ENCODE assay signal across 1 cellular context in the genomic region with DNA sequence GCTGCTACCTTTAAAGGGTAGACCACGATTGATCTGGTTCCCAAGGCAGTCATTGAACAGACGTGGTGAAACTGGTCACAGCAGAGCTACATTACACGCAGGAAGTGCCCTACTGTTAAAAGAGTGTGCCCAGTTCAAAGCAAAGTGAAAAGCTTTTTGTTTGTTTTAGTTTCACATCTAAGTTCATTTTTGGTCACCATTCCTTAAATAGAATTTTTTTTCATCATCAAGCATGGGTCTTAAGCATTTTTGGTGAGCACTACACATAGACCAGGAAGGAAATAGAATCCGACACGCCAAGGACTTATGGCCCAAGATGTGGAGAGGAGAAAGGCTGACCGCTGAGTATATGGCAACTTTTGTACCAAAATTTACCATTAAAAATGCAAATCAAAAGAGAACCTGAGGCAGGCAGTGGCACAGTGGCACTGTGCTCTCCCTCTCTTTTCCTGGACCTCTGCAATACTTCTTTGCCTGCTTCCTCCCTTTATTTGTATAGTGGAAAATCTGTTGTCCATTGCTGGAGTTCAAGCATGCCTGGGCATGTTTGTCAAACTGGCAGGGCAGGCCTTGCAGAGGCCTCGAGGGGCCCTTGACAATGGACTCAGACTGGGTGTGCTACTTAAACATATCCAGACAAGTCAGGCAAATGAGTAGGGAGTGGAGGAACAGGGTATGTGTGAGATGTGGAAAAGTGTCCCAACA.
TF ChIP-seq lines count a peak whose summit lies in the region.

No MANE protein-coding gene starts in this region.

TF ChIP-seq in HepG2, 621 proteins besides CTCF, POLR2A, EP300 and RAD21 (continued from another document and continues in another):
- TF ChIP-seq, protein P1, sequence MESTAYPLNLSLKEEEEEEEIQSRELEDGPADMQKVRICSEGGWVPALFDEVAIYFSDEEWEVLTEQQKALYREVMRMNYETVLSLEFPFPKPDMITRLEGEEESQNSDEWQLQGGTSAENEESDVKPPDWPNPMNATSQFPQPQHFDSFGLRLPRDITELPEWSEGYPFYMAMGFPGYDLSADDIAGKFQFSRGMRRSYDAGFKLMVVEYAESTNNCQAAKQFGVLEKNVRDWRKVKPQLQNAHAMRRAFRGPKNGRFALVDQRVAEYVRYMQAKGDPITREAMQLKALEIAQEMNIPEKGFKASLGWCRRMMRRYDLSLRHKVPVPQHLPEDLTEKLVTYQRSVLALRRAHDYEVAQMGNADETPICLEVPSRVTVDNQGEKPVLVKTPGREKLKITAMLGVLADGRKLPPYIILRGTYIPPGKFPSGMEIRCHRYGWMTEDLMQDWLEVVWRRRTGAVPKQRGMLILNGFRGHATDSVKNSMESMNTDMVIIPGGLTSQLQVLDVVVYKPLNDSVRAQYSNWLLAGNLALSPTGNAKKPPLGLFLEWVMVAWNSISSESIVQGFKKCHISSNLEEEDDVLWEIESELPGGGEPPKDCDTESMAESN (CRISPR knock-in tag; conservative IDR thresholded peaks at IDR 0.05) = no peak
- no peak for TF ChIP-seq TBL1XR1 (IDR thresholded peaks at IDR 0.05; ENCODE audit: borderline replicate concordance, low read length, partially characterized antibody)
- no peak for TF ChIP-seq ZNF550 (CRISPR knock-in tag; IDR thresholded peaks at IDR 0.05; ENCODE audit: borderline replicate concordance)
- TF ChIP-seq, protein P2, sequence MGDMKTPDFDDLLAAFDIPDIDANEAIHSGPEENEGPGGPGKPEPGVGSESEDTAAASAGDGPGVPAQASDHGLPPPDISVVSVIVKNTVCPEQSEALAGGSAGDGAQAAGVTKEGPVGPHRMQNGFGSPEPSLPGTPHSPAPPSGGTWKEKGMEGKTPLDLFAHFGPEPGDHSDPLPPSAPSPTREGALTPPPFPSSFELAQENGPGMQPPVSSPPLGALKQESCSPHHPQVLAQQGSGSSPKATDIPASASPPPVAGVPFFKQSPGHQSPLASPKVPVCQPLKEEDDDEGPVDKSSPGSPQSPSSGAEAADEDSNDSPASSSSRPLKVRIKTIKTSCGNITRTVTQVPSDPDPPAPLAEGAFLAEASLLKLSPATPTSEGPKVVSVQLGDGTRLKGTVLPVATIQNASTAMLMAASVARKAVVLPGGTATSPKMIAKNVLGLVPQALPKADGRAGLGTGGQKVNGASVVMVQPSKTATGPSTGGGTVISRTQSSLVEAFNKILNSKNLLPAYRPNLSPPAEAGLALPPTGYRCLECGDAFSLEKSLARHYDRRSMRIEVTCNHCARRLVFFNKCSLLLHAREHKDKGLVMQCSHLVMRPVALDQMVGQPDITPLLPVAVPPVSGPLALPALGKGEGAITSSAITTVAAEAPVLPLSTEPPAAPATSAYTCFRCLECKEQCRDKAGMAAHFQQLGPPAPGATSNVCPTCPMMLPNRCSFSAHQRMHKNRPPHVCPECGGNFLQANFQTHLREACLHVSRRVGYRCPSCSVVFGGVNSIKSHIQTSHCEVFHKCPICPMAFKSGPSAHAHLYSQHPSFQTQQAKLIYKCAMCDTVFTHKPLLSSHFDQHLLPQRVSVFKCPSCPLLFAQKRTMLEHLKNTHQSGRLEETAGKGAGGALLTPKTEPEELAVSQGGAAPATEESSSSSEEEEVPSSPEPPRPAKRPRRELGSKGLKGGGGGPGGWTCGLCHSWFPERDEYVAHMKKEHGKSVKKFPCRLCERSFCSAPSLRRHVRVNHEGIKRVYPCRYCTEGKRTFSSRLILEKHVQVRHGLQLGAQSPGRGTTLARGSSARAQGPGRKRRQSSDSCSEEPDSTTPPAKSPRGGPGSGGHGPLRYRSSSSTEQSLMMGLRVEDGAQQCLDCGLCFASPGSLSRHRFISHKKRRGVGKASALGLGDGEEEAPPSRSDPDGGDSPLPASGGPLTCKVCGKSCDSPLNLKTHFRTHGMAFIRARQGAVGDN (CRISPR knock-in tag; IDR thresholded peaks at IDR 0.05) = peak; percentile 64
- TF ChIP-seq TGIF2 (CRISPR knock-in tag; IDR thresholded peaks at IDR 0.05) = peak; percentile 60; the same call in 1 of the 2 replicates
- peak; percentile 81; the same call in 1 of the 2 replicates for TF ChIP-seq CHD4 (IDR thresholded peaks at IDR 0.05; ENCODE audit: borderline replicate concordance, low read length)
- TF ChIP-seq PHF8 (CRISPR knock-in tag; IDR thresholded peaks at IDR 0.05) = peak; percentile 38; the same call in 1 of the 2 replicates
- TF ChIP-seq, protein P3, sequence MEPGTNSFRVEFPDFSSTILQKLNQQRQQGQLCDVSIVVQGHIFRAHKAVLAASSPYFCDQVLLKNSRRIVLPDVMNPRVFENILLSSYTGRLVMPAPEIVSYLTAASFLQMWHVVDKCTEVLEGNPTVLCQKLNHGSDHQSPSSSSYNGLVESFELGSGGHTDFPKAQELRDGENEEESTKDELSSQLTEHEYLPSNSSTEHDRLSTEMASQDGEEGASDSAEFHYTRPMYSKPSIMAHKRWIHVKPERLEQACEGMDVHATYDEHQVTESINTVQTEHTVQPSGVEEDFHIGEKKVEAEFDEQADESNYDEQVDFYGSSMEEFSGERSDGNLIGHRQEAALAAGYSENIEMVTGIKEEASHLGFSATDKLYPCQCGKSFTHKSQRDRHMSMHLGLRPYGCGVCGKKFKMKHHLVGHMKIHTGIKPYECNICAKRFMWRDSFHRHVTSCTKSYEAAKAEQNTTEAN (CRISPR knock-in tag; conservative IDR thresholded peaks at IDR 0.05) = no peak
- TF ChIP-seq, protein P4, sequence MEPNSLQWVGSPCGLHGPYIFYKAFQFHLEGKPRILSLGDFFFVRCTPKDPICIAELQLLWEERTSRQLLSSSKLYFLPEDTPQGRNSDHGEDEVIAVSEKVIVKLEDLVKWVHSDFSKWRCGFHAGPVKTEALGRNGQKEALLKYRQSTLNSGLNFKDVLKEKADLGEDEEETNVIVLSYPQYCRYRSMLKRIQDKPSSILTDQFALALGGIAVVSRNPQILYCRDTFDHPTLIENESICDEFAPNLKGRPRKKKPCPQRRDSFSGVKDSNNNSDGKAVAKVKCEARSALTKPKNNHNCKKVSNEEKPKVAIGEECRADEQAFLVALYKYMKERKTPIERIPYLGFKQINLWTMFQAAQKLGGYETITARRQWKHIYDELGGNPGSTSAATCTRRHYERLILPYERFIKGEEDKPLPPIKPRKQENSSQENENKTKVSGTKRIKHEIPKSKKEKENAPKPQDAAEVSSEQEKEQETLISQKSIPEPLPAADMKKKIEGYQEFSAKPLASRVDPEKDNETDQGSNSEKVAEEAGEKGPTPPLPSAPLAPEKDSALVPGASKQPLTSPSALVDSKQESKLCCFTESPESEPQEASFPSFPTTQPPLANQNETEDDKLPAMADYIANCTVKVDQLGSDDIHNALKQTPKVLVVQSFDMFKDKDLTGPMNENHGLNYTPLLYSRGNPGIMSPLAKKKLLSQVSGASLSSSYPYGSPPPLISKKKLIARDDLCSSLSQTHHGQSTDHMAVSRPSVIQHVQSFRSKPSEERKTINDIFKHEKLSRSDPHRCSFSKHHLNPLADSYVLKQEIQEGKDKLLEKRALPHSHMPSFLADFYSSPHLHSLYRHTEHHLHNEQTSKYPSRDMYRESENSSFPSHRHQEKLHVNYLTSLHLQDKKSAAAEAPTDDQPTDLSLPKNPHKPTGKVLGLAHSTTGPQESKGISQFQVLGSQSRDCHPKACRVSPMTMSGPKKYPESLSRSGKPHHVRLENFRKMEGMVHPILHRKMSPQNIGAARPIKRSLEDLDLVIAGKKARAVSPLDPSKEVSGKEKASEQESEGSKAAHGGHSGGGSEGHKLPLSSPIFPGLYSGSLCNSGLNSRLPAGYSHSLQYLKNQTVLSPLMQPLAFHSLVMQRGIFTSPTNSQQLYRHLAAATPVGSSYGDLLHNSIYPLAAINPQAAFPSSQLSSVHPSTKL (CRISPR knock-in tag; IDR thresholded peaks at IDR 0.05) = peak; percentile 88
- no peak for TF ChIP-seq MIER2 (CRISPR knock-in tag; IDR thresholded peaks at IDR 0.05)
- TF ChIP-seq, protein P5, sequence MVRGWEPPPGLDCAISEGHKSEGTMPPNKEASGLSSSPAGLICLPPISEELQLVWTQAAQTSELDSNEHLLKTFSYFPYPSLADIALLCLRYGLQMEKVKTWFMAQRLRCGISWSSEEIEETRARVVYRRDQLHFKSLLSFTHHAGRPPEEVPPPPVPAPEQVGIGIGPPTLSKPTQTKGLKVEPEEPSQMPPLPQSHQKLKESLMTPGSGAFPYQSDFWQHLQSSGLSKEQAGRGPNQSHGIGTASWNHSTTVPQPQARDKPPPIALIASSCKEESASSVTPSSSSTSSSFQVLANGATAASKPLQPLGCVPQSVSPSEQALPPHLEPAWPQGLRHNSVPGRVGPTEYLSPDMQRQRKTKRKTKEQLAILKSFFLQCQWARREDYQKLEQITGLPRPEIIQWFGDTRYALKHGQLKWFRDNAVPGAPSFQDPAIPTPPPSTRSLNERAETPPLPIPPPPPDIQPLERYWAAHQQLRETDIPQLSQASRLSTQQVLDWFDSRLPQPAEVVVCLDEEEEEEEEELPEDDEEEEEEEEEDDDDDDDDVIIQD (CRISPR knock-in tag; IDR thresholded peaks at IDR 0.05; ENCODE audit: low read depth) = peak; percentile 74; the same call in 1 of the 2 replicates
- 0 out of 2 replicates have a peak, but pooled peaks have one; percentile 54 for TF ChIP-seq HNRNPL (IDR thresholded peaks at IDR 0.05; ENCODE audit: low read depth, low read length)
- no peak for TF ChIP-seq POLR2AphosphoS5 (IDR thresholded peaks at IDR 0.05; ENCODE audit: low read depth, low read length)
- TF ChIP-seq ZNF788 (CRISPR knock-in tag; IDR thresholded peaks at IDR 0.05; ENCODE audit: borderline replicate concordance) = no peak
- TF ChIP-seq ZNF724P (CRISPR knock-in tag; IDR thresholded peaks at IDR 0.05; ENCODE audit: borderline replicate concordance) = peak; percentile 41; the same call in 1 of the 2 replicates
- TF ChIP-seq, protein P6, sequence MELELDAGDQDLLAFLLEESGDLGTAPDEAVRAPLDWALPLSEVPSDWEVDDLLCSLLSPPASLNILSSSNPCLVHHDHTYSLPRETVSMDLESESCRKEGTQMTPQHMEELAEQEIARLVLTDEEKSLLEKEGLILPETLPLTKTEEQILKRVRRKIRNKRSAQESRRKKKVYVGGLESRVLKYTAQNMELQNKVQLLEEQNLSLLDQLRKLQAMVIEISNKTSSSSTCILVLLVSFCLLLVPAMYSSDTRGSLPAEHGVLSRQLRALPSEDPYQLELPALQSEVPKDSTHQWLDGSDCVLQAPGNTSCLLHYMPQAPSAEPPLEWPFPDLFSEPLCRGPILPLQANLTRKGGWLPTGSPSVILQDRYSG (CRISPR knock-in tag; IDR thresholded peaks at IDR 0.05) = no peak
- TF ChIP-seq SP1 (IDR thresholded peaks at IDR 0.05) = no peak
- no peak for TF ChIP-seq SP1 (CRISPR knock-in tag; IDR thresholded peaks at IDR 0.05)
- TF ChIP-seq, protein P7, sequence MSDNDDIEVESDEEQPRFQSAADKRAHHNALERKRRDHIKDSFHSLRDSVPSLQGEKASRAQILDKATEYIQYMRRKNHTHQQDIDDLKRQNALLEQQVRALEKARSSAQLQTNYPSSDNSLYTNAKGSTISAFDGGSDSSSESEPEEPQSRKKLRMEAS (IDR thresholded peaks at IDR 0.05) = peak; percentile 97
- TF ChIP-seq ZNF24 (IDR thresholded peaks at IDR 0.05) = no peak
- no peak for TF ChIP-seq MEIS2 (CRISPR knock-in tag; IDR thresholded peaks at IDR 0.05)
- peak; percentile 44; the same call in 1 of the 2 replicates for TF ChIP-seq SMAD3 (CRISPR knock-in tag; IDR thresholded peaks at IDR 0.05)
- no peak for TF ChIP-seq MIXL1 (CRISPR knock-in tag; IDR thresholded peaks at IDR 0.05)
- TF ChIP-seq, protein P8, sequence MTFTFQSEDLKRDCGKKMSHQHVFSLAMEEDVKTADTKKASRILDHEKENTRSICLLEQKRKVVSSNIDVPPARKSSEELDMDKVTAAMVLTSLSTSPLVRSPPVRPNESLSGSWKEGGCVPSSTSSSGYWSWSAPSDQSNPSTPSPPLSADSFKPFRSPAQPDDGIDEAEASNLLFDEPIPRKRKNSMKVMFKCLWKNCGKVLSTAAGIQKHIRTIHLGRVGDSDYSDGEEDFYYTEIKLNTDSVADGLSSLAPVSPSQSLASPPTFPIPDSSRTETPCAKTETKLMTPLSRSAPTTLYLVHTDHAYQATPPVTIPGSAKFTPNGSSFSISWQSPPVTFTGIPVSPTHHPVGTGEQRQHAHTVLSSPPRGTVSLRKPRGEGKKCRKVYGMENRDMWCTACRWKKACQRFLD (CRISPR knock-in tag; IDR thresholded peaks at IDR 0.05; ENCODE audit: borderline replicate concordance) = no peak
- TF ChIP-seq MTA1 (CRISPR knock-in tag; IDR thresholded peaks at IDR 0.05; ENCODE audit: borderline replicate concordance) = 0 out of 2 replicates have a peak, but pooled peaks have one; percentile 29
- no peak for TF ChIP-seq RBM39 (IDR thresholded peaks at IDR 0.05; ENCODE audit: low read depth, low read length, poor library complexity, severe bottlenecking)
- TF ChIP-seq ARHGAP35 (CRISPR knock-in tag; IDR thresholded peaks at IDR 0.05; ENCODE audit: borderline replicate concordance) = peak; percentile 52; the same call in 1 of the 2 replicates
- 0 out of 2 replicates have a peak, but pooled peaks have one; percentile 15 for TF ChIP-seq ZSCAN29 (CRISPR knock-in tag; conservative IDR thresholded peaks at IDR 0.05)
- TF ChIP-seq CBX1 (IDR thresholded peaks at IDR 0.05; ENCODE audit: low read depth) = peak; percentile 55
- TF ChIP-seq, protein P9, sequence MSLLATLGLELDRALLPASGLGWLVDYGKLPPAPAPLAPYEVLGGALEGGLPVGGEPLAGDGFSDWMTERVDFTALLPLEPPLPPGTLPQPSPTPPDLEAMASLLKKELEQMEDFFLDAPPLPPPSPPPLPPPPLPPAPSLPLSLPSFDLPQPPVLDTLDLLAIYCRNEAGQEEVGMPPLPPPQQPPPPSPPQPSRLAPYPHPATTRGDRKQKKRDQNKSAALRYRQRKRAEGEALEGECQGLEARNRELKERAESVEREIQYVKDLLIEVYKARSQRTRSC (CRISPR knock-in tag; IDR thresholded peaks at IDR 0.05; ENCODE audit: low read depth) = no peak
- TF ChIP-seq, protein P10, sequence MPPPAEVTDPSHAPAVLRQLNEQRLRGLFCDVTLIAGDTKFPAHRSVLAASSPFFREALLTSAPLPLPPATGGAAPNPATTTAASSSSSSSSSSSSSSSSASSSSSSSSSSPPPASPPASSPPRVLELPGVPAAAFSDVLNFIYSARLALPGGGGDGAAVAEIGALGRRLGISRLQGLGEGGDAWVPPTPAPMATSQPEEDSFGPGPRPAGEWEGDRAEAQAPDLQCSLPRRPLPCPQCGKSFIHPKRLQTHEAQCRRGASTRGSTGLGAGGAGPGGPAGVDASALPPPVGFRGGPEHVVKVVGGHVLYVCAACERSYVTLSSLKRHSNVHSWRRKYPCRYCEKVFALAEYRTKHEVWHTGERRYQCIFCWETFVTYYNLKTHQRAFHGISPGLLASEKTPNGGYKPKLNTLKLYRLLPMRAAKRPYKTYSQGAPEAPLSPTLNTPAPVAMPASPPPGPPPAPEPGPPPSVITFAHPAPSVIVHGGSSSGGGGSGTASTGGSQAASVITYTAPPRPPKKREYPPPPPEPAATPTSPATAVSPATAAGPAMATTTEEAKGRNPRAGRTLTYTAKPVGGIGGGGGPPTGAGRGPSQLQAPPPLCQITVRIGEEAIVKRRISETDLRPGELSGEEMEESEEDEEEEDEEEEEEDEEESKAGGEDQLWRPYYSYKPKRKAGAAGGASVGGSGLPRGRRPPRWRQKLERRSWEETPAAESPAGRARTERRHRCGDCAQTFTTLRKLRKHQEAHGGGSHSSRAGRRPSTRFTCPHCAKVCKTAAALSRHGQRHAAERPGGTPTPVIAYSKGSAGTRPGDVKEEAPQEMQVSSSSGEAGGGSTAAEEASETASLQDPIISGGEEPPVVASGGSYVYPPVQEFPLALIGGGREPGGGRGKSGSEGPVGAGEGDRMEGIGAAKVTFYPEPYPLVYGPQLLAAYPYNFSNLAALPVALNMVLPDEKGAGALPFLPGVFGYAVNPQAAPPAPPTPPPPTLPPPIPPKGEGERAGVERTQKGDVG (CRISPR knock-in tag; IDR thresholded peaks at IDR 0.05; ENCODE audit: borderline replicate concordance) = peak; percentile 87; the same call in 1 of the 2 replicates
- no peak for TF ChIP-seq CC2D1A (CRISPR knock-in tag; IDR thresholded peaks at IDR 0.05)
- no peak for TF ChIP-seq ZNF235 (CRISPR knock-in tag; IDR thresholded peaks at IDR 0.05; ENCODE audit: borderline replicate concordance)
- peak; percentile 73 for TF ChIP-seq ZNF331 (CRISPR knock-in tag; IDR thresholded peaks at IDR 0.05)
- no peak for TF ChIP-seq TCF7 (IDR thresholded peaks at IDR 0.05; ENCODE audit: low read depth)
- TF ChIP-seq SNAPC2 (CRISPR knock-in tag; IDR thresholded peaks at IDR 0.05) = no peak
- TF ChIP-seq ZNF660 (CRISPR knock-in tag; IDR thresholded peaks at IDR 0.05; ENCODE audit: borderline replicate concordance, low read depth) = no peak
